In genomic region chr5:77033338-77033737, GRCh38 we compare ENCODE assay signal across 2 cellular contexts.
TF ChIP-seq lines count a peak whose summit lies in the region.

No MANE protein-coding gene starts in this region.

TF ChIP-seq in HEK293, 187 proteins besides CTCF, POLR2A, EP300 and RAD21:
- TF ChIP-seq ZNF366 (tag by site-specific recombination; conservative IDR thresholded peaks at IDR 0.05) (no peak), FEZF1 (tag by site-specific recombination; IDR thresholded peaks at IDR 0.05) (no peak), ZNF791 (tag by site-specific recombination; IDR thresholded peaks at IDR 0.05) (no peak), ZNF664 (tag by site-specific recombination; IDR thresholded peaks at IDR 0.05) (0 out of 2 replicates have a peak, but pooled peaks have one; percentile 15), ZNF169 (tag by site-specific recombination; IDR thresholded peaks at IDR 0.05) (no peak), YY2 (tag by site-specific recombination; IDR thresholded peaks at IDR 0.05) (no peak)

TF ChIP-seq in GM12878, 131 proteins besides CTCF, POLR2A, EP300 and RAD21:
- TF ChIP-seq BCL3 (IDR thresholded peaks at IDR 0.05; ENCODE audit: borderline replicate concordance, insufficient read depth, low read depth, low read length, poor library complexity, severe bottlenecking) (no peak), NR2F1 (conservative IDR thresholded peaks at IDR 0.05) (no peak), ZNF384 (IDR thresholded peaks at IDR 0.05; ENCODE audit: borderline replicate concordance, low read depth, low read length) (no peak), SRF (IDR thresholded peaks at IDR 0.05; ENCODE audit: low read depth in 2 of 2, low read length in 2 of 2) (no peak), NKRF (conservative IDR thresholded peaks at IDR 0.05) (no peak), SP1 (IDR thresholded peaks at IDR 0.05; ENCODE audit: low read depth, low read length) (no peak), MTA3 (IDR thresholded peaks at IDR 0.05; ENCODE audit: borderline replicate concordance, low read length) (no peak)
